In the genomic region with DNA sequence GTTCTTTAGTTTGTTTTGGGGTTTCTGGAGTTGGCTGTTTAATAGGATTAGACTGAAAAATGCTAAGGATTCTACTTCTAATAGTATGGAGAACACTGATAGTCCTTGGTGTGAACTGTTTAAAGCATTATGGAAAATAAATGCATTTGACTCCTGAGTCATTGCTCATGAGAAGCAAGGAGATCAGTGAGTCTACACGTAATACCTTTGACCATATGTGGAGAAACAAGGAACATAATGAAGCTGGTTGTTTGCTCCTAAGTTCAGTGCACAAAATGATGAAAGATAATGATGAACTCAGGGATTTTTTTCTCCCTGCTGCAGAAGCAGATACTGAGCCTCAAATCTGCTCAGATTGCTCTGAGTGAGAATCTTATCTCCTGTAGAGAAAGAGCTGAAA, we compare ENCODE assay signal across 21 cellular contexts.
"Had no signal": no experiment of that assay in that cellular context is flagged by ENCODE, and none has a peak within 500 bp of the region (broad histone marks: within the 10 kb centered on the region; RNA-seq: fewer than 3 reads in every experiment).

No MANE protein-coding gene starts in this region.

- H3K27ac Mint-ChIP-seq: naive thymus-derived CD8-positive, alpha-beta T cell; stimulated activated memory B cell treated with anti-CD40 and anti-IgM and Interleukin-4, amounts not matched to agents 10 μg/mL and 1 μg/mL and 100 μg/mL, for 72 hours; stimulated activated naive CD8-positive, alpha-beta T cell treated with anti-CD3 and anti-CD28 coated beads, Interleukin-15, Interleukin-2, amounts not matched to agents 100 ng/mL and 50 ng/mL, for 24 hours had no signal

- H3K4me1 ChIP-seq: heart left ventricle, right atrium auricular region, sigmoid colon, tibial artery, upper lobe of left lung, uterus had no signal

- H3K36me3 Mint-ChIP-seq: naive thymus-derived CD8-positive, alpha-beta T cell; stimulated activated memory B cell treated with anti-CD40 and anti-IgM and Interleukin-4, amounts not matched to agents 10 μg/mL and 1 μg/mL and 100 μg/mL, for 72 hours had no signal

- DNase-seq: cortex of kidney; dorsolateral prefrontal cortex; effector CD8-positive, alpha-beta T cell; foreskin melanocyte; heart left ventricle; hippocampal formation; islet precursor cell; mammary epithelial cell; naive thymus-derived CD8-positive, alpha-beta T cell; ovary; sigmoid colon; small intestine; stimulated activated CD4-positive, alpha-beta T cell treated with anti-CD3 and anti-CD28 coated beads, Interleukin-4, amount 100 ng/mL, for 24 hours; tibial artery; upper lobe of left lung; uterus had no signal

- H3K4me3 ChIP-seq: dorsolateral prefrontal cortex, heart left ventricle, ovary, right atrium auricular region, sigmoid colon, tibial artery, upper lobe of left lung, uterus had no signal

- H3K27ac ChIP-seq: dorsolateral prefrontal cortex, heart left ventricle, neutrophil, ovary, right atrium auricular region, sigmoid colon, tibial artery, upper lobe of left lung, uterus had no signal

- H3K27me3 Mint-ChIP-seq: naive thymus-derived CD8-positive, alpha-beta T cell; stimulated activated memory B cell treated with anti-CD40 and anti-IgM and Interleukin-4, amounts not matched to agents 10 μg/mL and 1 μg/mL and 100 μg/mL, for 72 hours; stimulated activated naive CD8-positive, alpha-beta T cell treated with anti-CD3 and anti-CD28 coated beads, Interleukin-15, Interleukin-2, amounts not matched to agents 100 ng/mL and 50 ng/mL, for 24 hours had no signal

- H3K36me3 ChIP-seq: heart left ventricle, neutrophil, ovary, right atrium auricular region, sigmoid colon, tibial artery, upper lobe of left lung, uterus had no signal

- H3K27me3 ChIP-seq: dorsolateral prefrontal cortex, heart left ventricle, neutrophil, ovary, right atrium auricular region, sigmoid colon, tibial artery, upper lobe of left lung, uterus had no signal

- H3K4me3 Mint-ChIP-seq: naive thymus-derived CD8-positive, alpha-beta T cell; stimulated activated memory B cell treated with anti-CD40 and anti-IgM and Interleukin-4, amounts not matched to agents 10 μg/mL and 1 μg/mL and 100 μg/mL, for 72 hours; stimulated activated naive CD8-positive, alpha-beta T cell treated with anti-CD3 and anti-CD28 coated beads, Interleukin-15, Interleukin-2, amounts not matched to agents 100 ng/mL and 50 ng/mL, for 24 hours had no signal

- H3K9me3 ChIP-seq: heart left ventricle, neutrophil, ovary, right atrium auricular region, sigmoid colon, tibial artery, upper lobe of left lung, uterus had no signal

- H3K4me1 Mint-ChIP-seq: naive thymus-derived CD8-positive, alpha-beta T cell; stimulated activated memory B cell treated with anti-CD40 and anti-IgM and Interleukin-4, amounts not matched to agents 10 μg/mL and 1 μg/mL and 100 μg/mL, for 72 hours had no signal

- ATAC-seq: heart left ventricle; left lobe of liver; naive thymus-derived CD8-positive, alpha-beta T cell; stimulated activated memory B cell treated with anti-CD40 and anti-IgM and Interleukin-4, amounts not matched to agents 10 μg/mL and 1 μg/mL and 100 μg/mL, for 72 hours had no signal
